ENCODE assay signal across 1 cellular context in the genomic region with DNA sequence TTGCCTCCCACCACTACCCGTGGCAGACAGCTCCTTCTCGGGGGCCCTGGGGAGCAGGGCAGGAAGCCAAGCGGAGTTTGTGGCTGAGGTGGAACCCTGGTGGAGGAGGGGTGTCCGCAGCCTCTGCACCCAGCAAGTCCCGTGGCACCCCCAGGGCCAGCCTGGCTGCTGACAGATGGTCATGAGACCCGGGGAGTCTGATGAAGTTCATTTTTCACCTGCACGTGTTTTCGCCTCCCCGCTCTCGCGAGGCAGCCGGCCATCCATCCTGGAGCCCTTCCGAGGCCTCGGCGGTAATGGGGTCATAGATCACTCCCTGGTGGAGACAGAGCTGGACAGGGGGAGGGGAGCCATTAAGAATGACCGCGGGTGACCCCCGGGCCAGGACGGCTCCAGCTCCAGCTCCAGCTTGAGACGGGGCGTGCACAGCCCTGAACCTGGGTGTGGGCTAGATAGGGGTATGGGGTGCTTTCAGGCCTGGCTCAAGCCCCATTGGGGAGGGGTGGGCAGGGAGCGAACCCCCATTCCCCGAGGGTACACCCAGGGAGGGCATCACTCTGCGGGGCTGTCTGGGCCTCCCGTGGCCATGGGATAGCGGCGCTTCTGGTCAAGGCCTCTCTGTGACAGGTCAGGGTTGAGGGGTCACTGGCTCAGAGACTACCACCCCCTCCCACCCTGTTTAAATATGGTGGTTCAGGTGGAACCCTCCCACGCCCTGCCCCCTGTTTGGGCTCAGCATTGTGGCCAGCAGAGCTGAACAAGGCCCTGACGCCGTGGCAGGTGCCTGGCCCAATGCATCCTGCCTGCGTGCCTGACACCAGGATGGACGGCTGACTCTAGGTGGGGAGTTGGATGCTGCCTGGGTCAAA.
TF ChIP-seq lines count a peak whose summit lies in the region.

No MANE protein-coding gene starts in this region.

TF ChIP-seq in HepG2, 621 proteins besides CTCF, POLR2A, EP300 and RAD21 (continued from another document and continues in another):
- TF ChIP-seq, protein P1, sequence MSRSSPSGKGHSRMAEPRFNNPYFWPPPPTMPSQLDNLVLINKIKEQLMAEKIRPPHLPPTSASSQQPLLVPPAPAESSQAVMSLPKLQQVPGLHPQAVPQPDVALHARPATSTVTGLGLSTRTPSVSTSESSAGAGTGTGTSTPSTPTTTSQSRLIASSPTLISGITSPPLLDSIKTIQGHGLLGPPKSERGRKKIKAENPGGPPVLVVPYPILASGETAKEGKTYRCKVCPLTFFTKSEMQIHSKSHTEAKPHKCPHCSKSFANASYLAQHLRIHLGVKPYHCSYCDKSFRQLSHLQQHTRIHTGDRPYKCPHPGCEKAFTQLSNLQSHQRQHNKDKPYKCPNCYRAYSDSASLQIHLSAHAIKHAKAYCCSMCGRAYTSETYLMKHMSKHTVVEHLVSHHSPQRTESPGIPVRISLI (CRISPR knock-in tag; IDR thresholded peaks at IDR 0.05; ENCODE audit: borderline replicate concordance) = no peak
- TF ChIP-seq, protein P2, sequence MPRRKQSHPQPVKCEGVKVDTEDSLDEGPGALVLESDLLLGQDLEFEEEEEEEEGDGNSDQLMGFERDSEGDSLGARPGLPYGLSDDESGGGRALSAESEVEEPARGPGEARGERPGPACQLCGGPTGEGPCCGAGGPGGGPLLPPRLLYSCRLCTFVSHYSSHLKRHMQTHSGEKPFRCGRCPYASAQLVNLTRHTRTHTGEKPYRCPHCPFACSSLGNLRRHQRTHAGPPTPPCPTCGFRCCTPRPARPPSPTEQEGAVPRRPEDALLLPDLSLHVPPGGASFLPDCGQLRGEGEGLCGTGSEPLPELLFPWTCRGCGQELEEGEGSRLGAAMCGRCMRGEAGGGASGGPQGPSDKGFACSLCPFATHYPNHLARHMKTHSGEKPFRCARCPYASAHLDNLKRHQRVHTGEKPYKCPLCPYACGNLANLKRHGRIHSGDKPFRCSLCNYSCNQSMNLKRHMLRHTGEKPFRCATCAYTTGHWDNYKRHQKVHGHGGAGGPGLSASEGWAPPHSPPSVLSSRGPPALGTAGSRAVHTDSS (CRISPR knock-in tag; conservative IDR thresholded peaks at IDR 0.05) = no peak
- TF ChIP-seq CENPX (CRISPR knock-in tag; IDR thresholded peaks at IDR 0.05) (no peak), ZNF790 (CRISPR knock-in tag; IDR thresholded peaks at IDR 0.05; ENCODE audit: borderline replicate concordance) (no peak), TBP (CRISPR knock-in tag; IDR thresholded peaks at IDR 0.05) (no peak), NR2F1 (CRISPR knock-in tag; IDR thresholded peaks at IDR 0.05) (peak; percentile 50 to 86; a peak in 3 of 4 replicates), RELA (CRISPR knock-in tag; IDR thresholded peaks at IDR 0.05) (0 out of 2 replicates have a peak, but pooled peaks have one; percentile 37), ZNF724P (CRISPR knock-in tag; IDR thresholded peaks at IDR 0.05; ENCODE audit: borderline replicate concordance) (0 out of 2 replicates have a peak, but pooled peaks have one; percentile 33), ATF7 (IDR thresholded peaks at IDR 0.05) (no peak), ATF7 (CRISPR knock-in tag; IDR thresholded peaks at IDR 0.05) (no peak), RARG (CRISPR knock-in tag; IDR thresholded peaks at IDR 0.05; ENCODE audit: low read depth) (no peak), ZNF44 (CRISPR knock-in tag; IDR thresholded peaks at IDR 0.05) (no peak), JUNB (CRISPR knock-in tag; IDR thresholded peaks at IDR 0.05; ENCODE audit: borderline replicate concordance) (no peak), HNRNPK (IDR thresholded peaks at IDR 0.05; ENCODE audit: low read depth, low read length, poor library complexity, severe bottlenecking) (no peak), GATAD2A (CRISPR knock-in tag; IDR thresholded peaks at IDR 0.05) (peak; percentile 59; the same call in 1 of the 2 replicates), GABPB1 (CRISPR knock-in tag; IDR thresholded peaks at IDR 0.05) (peak; percentile 37; the same call in 1 of the 2 replicates), ZNF678 (CRISPR knock-in tag; IDR thresholded peaks at IDR 0.05) (no peak), MED1 (CRISPR knock-in tag; IDR thresholded peaks at IDR 0.05) (no peak; the same call in 1 of the 2 replicates), ZFP1 (CRISPR knock-in tag; IDR thresholded peaks at IDR 0.05) (no peak), KDM5B (CRISPR knock-in tag; IDR thresholded peaks at IDR 0.05; ENCODE audit: borderline replicate concordance) (peak; percentile 47; the same call in 1 of the 2 replicates), SMARCE1 (IDR thresholded peaks at IDR 0.05; ENCODE audit: borderline replicate concordance) (no peak), ZNF629 (CRISPR knock-in tag; conservative IDR thresholded peaks at IDR 0.05) (peak; percentile 87), ATF7-NPFF (CRISPR knock-in tag; IDR thresholded peaks at IDR 0.05; ENCODE audit: low read depth) (no peak), RFX3 (CRISPR knock-in tag; IDR thresholded peaks at IDR 0.05) (no peak), ZNF652 (CRISPR knock-in tag; IDR thresholded peaks at IDR 0.05; ENCODE audit: borderline replicate concordance, low read depth) (no peak), IKZF1 (IDR thresholded peaks at IDR 0.05) (no peak), CHD2 (IDR thresholded peaks at IDR 0.05; ENCODE audit: low read depth, low read length) (peak; percentile 96), ARNTL (CRISPR knock-in tag; IDR thresholded peaks at IDR 0.05) (no peak), SRY (CRISPR knock-in tag; IDR thresholded peaks at IDR 0.05) (0 out of 2 replicates have a peak, but pooled peaks have one; percentile 60), RXRB (CRISPR knock-in tag; IDR thresholded peaks at IDR 0.05; ENCODE audit: borderline replicate concordance) (peak; percentile 89), BRCA1 (CRISPR knock-in tag; IDR thresholded peaks at IDR 0.05) (no peak), KDM3A (CRISPR knock-in tag; IDR thresholded peaks at IDR 0.05; ENCODE audit: low read depth) (0 out of 2 replicates have a peak, but pooled peaks have one; percentile 56), SMYD3 (CRISPR knock-in tag; IDR thresholded peaks at IDR 0.05) (no peak), ZBTB7A (CRISPR knock-in tag; IDR thresholded peaks at IDR 0.05) (peak; percentile 72; the same call in 1 of the 2 replicates), ZNF776 (CRISPR knock-in tag; IDR thresholded peaks at IDR 0.05) (0 out of 2 replicates have a peak, but pooled peaks have one; percentile 43)
- TF ChIP-seq, protein P3, sequence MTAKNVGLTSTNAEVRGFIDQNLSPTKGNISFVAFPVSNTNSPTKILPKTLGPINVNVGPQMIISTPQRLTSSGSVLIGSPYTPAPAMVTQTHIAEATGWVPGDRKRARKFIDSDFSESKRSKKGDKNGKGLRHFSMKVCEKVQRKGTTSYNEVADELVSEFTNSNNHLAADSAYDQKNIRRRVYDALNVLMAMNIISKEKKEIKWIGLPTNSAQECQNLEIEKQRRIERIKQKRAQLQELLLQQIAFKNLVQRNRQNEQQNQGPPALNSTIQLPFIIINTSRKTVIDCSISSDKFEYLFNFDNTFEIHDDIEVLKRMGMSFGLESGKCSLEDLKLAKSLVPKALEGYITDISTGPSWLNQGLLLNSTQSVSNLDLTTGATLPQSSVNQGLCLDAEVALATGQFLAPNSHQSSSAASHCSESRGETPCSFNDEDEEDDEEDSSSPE (CRISPR knock-in tag; IDR thresholded peaks at IDR 0.05) = peak; percentile 76
- TF ChIP-seq, protein P4, sequence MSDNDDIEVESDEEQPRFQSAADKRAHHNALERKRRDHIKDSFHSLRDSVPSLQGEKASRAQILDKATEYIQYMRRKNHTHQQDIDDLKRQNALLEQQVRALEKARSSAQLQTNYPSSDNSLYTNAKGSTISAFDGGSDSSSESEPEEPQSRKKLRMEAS (IDR thresholded peaks at IDR 0.05) = peak; percentile 88
- TF ChIP-seq, protein P5, sequence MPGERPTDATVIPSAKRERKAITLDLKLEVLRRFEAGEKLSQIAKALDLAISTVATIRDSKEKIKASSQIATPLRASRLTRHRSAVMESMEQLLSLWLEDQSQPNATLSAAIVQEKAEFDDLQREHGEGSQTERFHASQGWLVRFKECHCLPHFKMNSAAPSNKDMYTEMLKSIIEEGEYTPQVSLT (CRISPR knock-in tag; IDR thresholded peaks at IDR 0.05; ENCODE audit: borderline replicate concordance, low read depth) = no peak
- TF ChIP-seq, protein P6, sequence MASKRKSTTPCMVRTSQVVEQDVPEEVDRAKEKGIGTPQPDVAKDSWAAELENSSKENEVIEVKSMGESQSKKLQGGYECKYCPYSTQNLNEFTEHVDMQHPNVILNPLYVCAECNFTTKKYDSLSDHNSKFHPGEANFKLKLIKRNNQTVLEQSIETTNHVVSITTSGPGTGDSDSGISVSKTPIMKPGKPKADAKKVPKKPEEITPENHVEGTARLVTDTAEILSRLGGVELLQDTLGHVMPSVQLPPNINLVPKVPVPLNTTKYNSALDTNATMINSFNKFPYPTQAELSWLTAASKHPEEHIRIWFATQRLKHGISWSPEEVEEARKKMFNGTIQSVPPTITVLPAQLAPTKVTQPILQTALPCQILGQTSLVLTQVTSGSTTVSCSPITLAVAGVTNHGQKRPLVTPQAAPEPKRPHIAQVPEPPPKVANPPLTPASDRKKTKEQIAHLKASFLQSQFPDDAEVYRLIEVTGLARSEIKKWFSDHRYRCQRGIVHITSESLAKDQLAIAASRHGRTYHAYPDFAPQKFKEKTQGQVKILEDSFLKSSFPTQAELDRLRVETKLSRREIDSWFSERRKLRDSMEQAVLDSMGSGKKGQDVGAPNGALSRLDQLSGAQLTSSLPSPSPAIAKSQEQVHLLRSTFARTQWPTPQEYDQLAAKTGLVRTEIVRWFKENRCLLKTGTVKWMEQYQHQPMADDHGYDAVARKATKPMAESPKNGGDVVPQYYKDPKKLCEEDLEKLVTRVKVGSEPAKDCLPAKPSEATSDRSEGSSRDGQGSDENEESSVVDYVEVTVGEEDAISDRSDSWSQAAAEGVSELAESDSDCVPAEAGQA (IDR thresholded peaks at IDR 0.05; ENCODE audit: low read depth) = no peak
- TF ChIP-seq, protein P6 (CRISPR knock-in tag; IDR thresholded peaks at IDR 0.05; ENCODE audit: borderline replicate concordance) = no peak
- TF ChIP-seq, protein P7, sequence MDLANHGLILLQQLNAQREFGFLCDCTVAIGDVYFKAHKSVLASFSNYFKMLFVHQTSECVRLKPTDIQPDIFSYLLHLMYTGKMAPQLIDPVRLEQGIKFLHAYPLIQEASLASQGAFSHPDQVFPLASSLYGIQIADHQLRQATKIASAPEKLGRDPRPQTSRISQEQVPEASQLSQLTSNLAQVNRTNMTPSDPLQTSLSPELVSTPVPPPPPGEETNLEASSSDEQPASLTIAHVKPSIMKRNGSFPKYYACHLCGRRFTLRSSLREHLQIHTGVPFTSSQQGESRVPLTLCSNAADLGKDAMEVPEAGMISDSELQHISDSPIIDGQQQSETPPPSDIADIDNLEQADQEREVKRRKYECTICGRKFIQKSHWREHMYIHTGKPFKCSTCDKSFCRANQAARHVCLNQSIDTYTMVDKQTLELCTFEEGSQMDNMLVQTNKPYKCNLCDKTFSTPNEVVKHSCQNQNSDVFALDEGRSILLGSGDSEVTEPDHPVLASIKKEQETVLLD (CRISPR knock-in tag; IDR thresholded peaks at IDR 0.05; ENCODE audit: low read depth) = no peak
- TF ChIP-seq, protein P8, sequence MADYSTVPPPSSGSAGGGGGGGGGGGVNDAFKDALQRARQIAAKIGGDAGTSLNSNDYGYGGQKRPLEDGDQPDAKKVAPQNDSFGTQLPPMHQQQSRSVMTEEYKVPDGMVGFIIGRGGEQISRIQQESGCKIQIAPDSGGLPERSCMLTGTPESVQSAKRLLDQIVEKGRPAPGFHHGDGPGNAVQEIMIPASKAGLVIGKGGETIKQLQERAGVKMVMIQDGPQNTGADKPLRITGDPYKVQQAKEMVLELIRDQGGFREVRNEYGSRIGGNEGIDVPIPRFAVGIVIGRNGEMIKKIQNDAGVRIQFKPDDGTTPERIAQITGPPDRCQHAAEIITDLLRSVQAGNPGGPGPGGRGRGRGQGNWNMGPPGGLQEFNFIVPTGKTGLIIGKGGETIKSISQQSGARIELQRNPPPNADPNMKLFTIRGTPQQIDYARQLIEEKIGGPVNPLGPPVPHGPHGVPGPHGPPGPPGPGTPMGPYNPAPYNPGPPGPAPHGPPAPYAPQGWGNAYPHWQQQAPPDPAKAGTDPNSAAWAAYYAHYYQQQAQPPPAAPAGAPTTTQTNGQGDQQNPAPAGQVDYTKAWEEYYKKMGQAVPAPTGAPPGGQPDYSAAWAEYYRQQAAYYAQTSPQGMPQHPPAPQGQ (CRISPR knock-in tag; IDR thresholded peaks at IDR 0.05; ENCODE audit: borderline replicate concordance) = no peak
- TF ChIP-seq, protein P9, sequence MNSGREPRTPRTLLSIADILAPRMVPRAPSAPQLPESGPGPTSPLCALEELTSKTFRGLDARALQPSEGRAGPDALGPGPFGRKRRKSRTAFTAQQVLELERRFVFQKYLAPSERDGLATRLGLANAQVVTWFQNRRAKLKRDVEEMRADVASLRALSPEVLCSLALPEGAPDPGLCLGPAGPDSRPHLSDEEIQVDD (CRISPR knock-in tag; IDR thresholded peaks at IDR 0.05; ENCODE audit: borderline replicate concordance) = no peak
